ENCODE assay signal across 20 cellular contexts in the genomic region with DNA sequence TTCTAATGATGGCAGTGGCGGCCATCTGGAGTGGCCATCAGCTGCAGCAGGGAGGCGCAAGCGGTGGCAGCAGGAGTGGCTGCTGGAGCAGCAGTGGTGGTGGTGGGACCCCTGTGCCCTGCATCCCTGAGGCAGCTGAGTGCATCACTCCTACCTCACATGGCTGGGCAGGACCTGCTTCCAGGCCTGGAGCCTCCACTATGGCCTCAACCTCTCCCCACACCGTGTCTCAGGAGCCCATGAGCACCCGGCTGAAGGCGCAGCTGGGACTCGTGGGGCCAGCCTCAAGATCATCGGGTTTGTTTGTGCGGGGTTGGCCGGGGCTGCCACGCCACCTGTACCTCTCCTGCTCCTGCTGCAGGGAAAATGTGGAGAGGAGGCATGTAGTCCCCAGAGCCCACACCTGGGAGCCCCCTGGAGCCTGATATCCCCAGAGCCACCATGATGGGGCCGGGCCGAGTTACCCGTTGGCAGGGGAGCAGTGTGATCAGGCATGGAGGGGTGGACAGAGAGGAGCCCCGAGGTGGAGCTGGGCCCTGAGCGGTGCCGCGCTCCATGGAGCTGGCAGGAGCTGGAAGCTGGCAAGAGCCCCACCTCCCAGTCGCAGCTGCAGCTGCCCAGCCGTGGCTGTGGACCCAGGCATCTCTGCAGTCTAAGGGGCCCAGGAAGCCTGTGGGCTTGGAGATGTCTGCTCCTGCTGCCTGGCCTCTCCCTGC. TPM values are rescaled to one million over a fixed set of nuclear protein-coding genes. Genes with fewer than 3 reads are reported as not detected.
DNase-seq lines count a peak whose midpoint lies in the region; ATAC-seq and TF ChIP-seq lines count a peak whose summit lies in the region.
"Had no signal": no experiment of that assay in that cellular context is flagged by ENCODE, and none has a peak within 500 bp of the region (broad histone marks: within the 10 kb centered on the region; RNA-seq: fewer than 3 reads in every experiment).

No MANE protein-coding gene starts in this region.

- no peaks in the 10 kb centered on the region for H3K27me3 ChIP-seq in mesenchymal stem cell (ENCODE audit: control insufficient read depth in 1 of 2, insufficient read depth in 1 of 2, low read length in 2 of 2)
- H3K27me3 ChIP-seq in upper lobe of right lung: no peaks in the 10 kb centered on the region
- H3K27me3 ChIP-seq in breast epithelium: no peaks in the 10 kb centered on the region
- H3K27me3 ChIP-seq: hepatocyte had no signal

- H3K4me3 ChIP-seq in mesenchymal stem cell (ENCODE audit: insufficient read depth in 1 of 2, low read depth in 1 of 2, low read length in 2 of 2) (no peak overlapping the region), upper lobe of right lung (no peak overlapping the region), breast epithelium (no peak overlapping the region)
- H3K4me3 ChIP-seq: hepatocyte, lower lobe of right lung had no signal

- no peak overlapping the region for H3K18ac ChIP-seq in mesenchymal stem cell (ENCODE audit: low read depth in 1 of 2, low read length in 2 of 2)

- peaks cover 16% of the 10 kb centered on the region for H3K79me1 ChIP-seq in mesenchymal stem cell (replicated peaks; ENCODE audit: low read length, poor library complexity, severe bottlenecking)

- no peak overlapping the region for H2BK120ac ChIP-seq in mesenchymal stem cell (ENCODE audit: low read depth, low read length)

- H4K8ac ChIP-seq in mesenchymal stem cell (ENCODE audit: low read length): no peak overlapping the region

- no peak overlapping the region for H3K4ac ChIP-seq in mesenchymal stem cell (ENCODE audit: low read depth in 1 of 2, low read length in 2 of 2)

- TF ChIP-seq CTCF in upper lobe of right lung (IDR thresholded peaks at IDR 0.05): no peak
- TF ChIP-seq CTCF in breast epithelium (IDR thresholded peaks at IDR 0.05): no peak

- DNase-seq in glomerular visceral epithelial cell (ENCODE audit: extremely low spot score): peak; percentile 51
- no peak for DNase-seq in mesenchymal stem cell
- no peak for DNase-seq in upper lobe of right lung
- no peak for DNase-seq in breast epithelium (ENCODE audit: low spot score in 2 of 2)
- no peak for DNase-seq in NCI-H2171 (lab: John Stamatoyannopoulos, UW)
- DNase-seq: activated B cell treated with CpG ODN at 0.5 μM for 24 hours; activated CD4-positive, alpha-beta T cell treated with anti-CD3 and anti-CD28 coated beads, Interleukin-2, amount 50 U/mL, for 48 hours; activated CD8-positive, alpha-beta memory T cell treated with anti-CD3 and anti-CD28 coated beads, Interleukin-2, amount 50 U/mL, for 48 hours; CD4-positive, alpha-beta T cell; lower lobe of right lung; NCI-H1105; NCI-H2029; NCI-H345; NCI-H82; SHP77; stimulated activated CD8-positive, alpha-beta memory T cell treated with anti-CD3 and anti-CD28 coated beads, Interleukin-4, amount 100 ng/mL, for 48 hours; SW 1271 had no signal

- no peak for TF ChIP-seq POLR2A in breast epithelium (IDR thresholded peaks at IDR 0.05)

- H2AK5ac ChIP-seq in mesenchymal stem cell (ENCODE audit: low read length, severe bottlenecking): peak overlapping the region; percentile 40

- no peak overlapping the region for H2BK15ac ChIP-seq in mesenchymal stem cell (ENCODE audit: low read depth, poor library complexity, severe bottlenecking)

- no peak overlapping the region for H3K14ac ChIP-seq in mesenchymal stem cell (ENCODE audit: low read length in 2 of 2)

- intact Hi-C loops in upper lobe of right lung (cut with DNase I): no loop called here
- intact Hi-C loops in breast epithelium (cut with DNase I; ENCODE audit: low total_unique reads): no loop called here

- no peak overlapping the region for H3K9ac ChIP-seq in mesenchymal stem cell (ENCODE audit: low read length)

- ATAC-seq in upper lobe of right lung (peak; percentile 28), HG03280 (IDR thresholded peaks at IDR 0.05; ENCODE audit: unreplicated experiment) (no peak)

- H2BK5ac ChIP-seq in mesenchymal stem cell (ENCODE audit: low read depth, low read length, poor library complexity, severe bottlenecking): no peak overlapping the region

- H3K27ac ChIP-seq in angular gyrus (ENCODE audit: low read depth, low read length): peak overlapping the region; percentile 52
- peak overlapping the region; percentile 94 for H3K27ac ChIP-seq in mesenchymal stem cell (ENCODE audit: low read length, poor library complexity, severe bottlenecking)
- H3K27ac ChIP-seq in upper lobe of right lung: no peak overlapping the region
- H3K27ac ChIP-seq in breast epithelium: no peak overlapping the region
- H3K27ac ChIP-seq: hepatocyte, lower lobe of right lung had no signal

- H4K91ac ChIP-seq in mesenchymal stem cell (ENCODE audit: low read length): no peak overlapping the region

- H3K9me3 ChIP-seq in mesenchymal stem cell (ENCODE audit: control insufficient read depth, low read length) (no peaks in the 10 kb centered on the region), upper lobe of right lung (no peaks in the 10 kb centered on the region), breast epithelium (peaks cover 0 to 5% of the 10 kb centered on the region in 2 donors)
- H3K9me3 ChIP-seq: lower lobe of right lung had no signal

- no peak overlapping the region for H3K23ac ChIP-seq in mesenchymal stem cell (ENCODE audit: low read length in 2 of 2)

- H3K36me3 ChIP-seq in mesenchymal stem cell (ENCODE audit: control insufficient read depth in 1 of 2, insufficient read depth in 2 of 2, low read depth in 1 of 2, low read length in 2 of 2) (peaks cover 17 to 27% of the 10 kb centered on the region in 2 experiments), upper lobe of right lung (peaks cover 39% of the 10 kb centered on the region), breast epithelium (no peaks in the 10 kb centered on the region)

- H3K4me1 ChIP-seq in mesenchymal stem cell (ENCODE audit: control insufficient read depth, insufficient read depth, low read depth, low read length) (peaks cover 27% of the 10 kb centered on the region), upper lobe of right lung (no peaks in the 10 kb centered on the region), breast epithelium (no peaks in the 10 kb centered on the region)
- H3K4me1 ChIP-seq: lower lobe of right lung had no signal

- H3K4me2 ChIP-seq in mesenchymal stem cell (ENCODE audit: low read length, poor library complexity, severe bottlenecking): no peak overlapping the region
- H3K4me2 ChIP-seq: hepatocyte had no signal

- no peak overlapping the region for H2BK12ac ChIP-seq in mesenchymal stem cell (ENCODE audit: low read length in 2 of 2)

- no peak overlapping the region for H2AFZ ChIP-seq in mesenchymal stem cell (ENCODE audit: low read depth, low read length)
- H2AFZ ChIP-seq: hepatocyte had no signal

- 97% methylated on average over 18 of the region's 20 CpGs for WGBS in mesenchymal stem cell

RNA-seq across cellular contexts. Expression of gene RHOT1, which starts 16.7 kb away (rescaled TPM):
- 19.2 TPM for polyA plus RNA-seq in mesenchymal stem cell (2013, experiment 1 of 2)
- 19.5 TPM for polyA plus RNA-seq in mesenchymal stem cell (2013, experiment 2 of 2)
- 46.6 TPM for total RNA-seq in upper lobe of right lung
- 10 to 100 TPM; 62.9 to 74.6 (median 72.0) TPM for total RNA-seq in breast epithelium

Comparison
In these comparisons a context has a peak if more than half of its experiments do, and no peak if none do; other contexts are left out.
1. H3K27ac ChIP-seq: peak in angular gyrus (single experiment) and mesenchymal stem cell (single experiment); none in upper lobe of right lung (single experiment) and breast epithelium (0 of 2).